Comparison of ENCODE assay signal across 8 cellular contexts in genomic region chr5:692530-693041, GRCh38. TPM values are rescaled to one million over a fixed set of nuclear protein-coding genes. Genes with fewer than 3 reads are reported as not detected.
DNase-seq lines count a peak whose midpoint lies in the region; ATAC-seq and TF ChIP-seq lines count a peak whose summit lies in the region.
"Not testable (repeated sequence)": the region's sequence is repeated elsewhere in the genome, so short reads cannot be mapped to it uniquely, and the experiment has no call there.

No MANE protein-coding gene starts in this region.

- not testable (repeated sequence) for H3K4me1 Mint-ChIP-seq in T-helper 17 cell

- H3K27me3 ChIP-seq in hepatocyte; neural cell (ENCODE audit: insufficient read depth, low read depth, low read length): not testable (repeated sequence)

- not testable (repeated sequence) for H3K4me1 ChIP-seq in hepatocyte (ENCODE audit: insufficient read depth)

- not testable (repeated sequence) for H3K36me3 Mint-ChIP-seq in T-helper 17 cell (ENCODE audit: low read depth)

- not testable (repeated sequence) for H3K79me2 ChIP-seq in hepatocyte; neural cell (replicated peaks; ENCODE audit: insufficient read depth, low read length)

- peak overlapping the region; percentile 8 for H3K27ac Mint-ChIP-seq in T-helper 17 cell

- not testable (repeated sequence) for H3K9me3 ChIP-seq in T-helper 17 cell (ENCODE audit: control insufficient read depth, low read length, poor library complexity, severe bottlenecking); hepatocyte (ENCODE audit: low read depth); neural cell (ENCODE audit: low read length)

- H3K9ac ChIP-seq in neural cell (ENCODE audit: low read length): peak overlapping the region; percentile 61

- H3K36me3 ChIP-seq in hepatocyte (replicated peaks; ENCODE audit: insufficient read depth, low read depth); neural cell (ENCODE audit: insufficient read depth, low read length): not testable (repeated sequence)

- H3K4me3 ChIP-seq in hepatocyte: not testable (repeated sequence)
- peak overlapping the region; percentile 66 for H3K4me3 ChIP-seq in neural cell (ENCODE audit: low read length)

- peak overlapping the region; percentile 84 for H3K4me2 ChIP-seq in hepatocyte
- not testable (repeated sequence) for H3K4me2 ChIP-seq in neural cell (ENCODE audit: low read length)

- WGBS in hepatocyte (ENCODE audit: low lambda C conversion rate, missing lambda C conversion rate): 7% methylated on average over 23 of the region's 41 CpGs

- not testable (repeated sequence) for H2AFZ ChIP-seq in hepatocyte; neural cell (ENCODE audit: low read depth, low read length)

- TF ChIP-seq RAD21 in neural cell (conservative IDR thresholded peaks at IDR 0.05): not testable (repeated sequence)

- H3F3A ChIP-seq in neural cell (ENCODE audit: insufficient read depth, low read length, poor library complexity, severe bottlenecking): not testable (repeated sequence)

- ATAC-seq in GM21381 (IDR thresholded peaks at IDR 0.05; ENCODE audit: unreplicated experiment) (peak; percentile 11), HG03439 (IDR thresholded peaks at IDR 0.05; ENCODE audit: unreplicated experiment) (peak; percentile 3), T-helper 17 cell (peak; percentile 37)

- H3K9me2 ChIP-seq in hepatocyte (replicated peaks; ENCODE audit: insufficient read depth); neural cell (ENCODE audit: insufficient read depth, low read length): not testable (repeated sequence)

- not testable (repeated sequence) for TF ChIP-seq CTCF in hepatocyte (IDR thresholded peaks at IDR 0.05; ENCODE audit: poor library complexity); neural cell (IDR thresholded peaks at IDR 0.05; ENCODE audit: poor library complexity, severe bottlenecking)

- H4K20me1 ChIP-seq in hepatocyte (ENCODE audit: insufficient read depth, poor library complexity, severe bottlenecking); neural cell (ENCODE audit: insufficient read depth): not testable (repeated sequence)

- H3K27me3 Mint-ChIP-seq in T-helper 17 cell: not testable (repeated sequence)

- not testable (repeated sequence) for H3K27ac ChIP-seq in hepatocyte; neural cell (ENCODE audit: low read length)
- peak overlapping the region; percentile 69 for H3K27ac ChIP-seq in temporal lobe (ENCODE audit: low read depth, low read length)

- DNase-seq in DMS 273 (lab: John Stamatoyannopoulos, UW; ENCODE audit: unreplicated experiment): peak; percentile 37
- not testable (repeated sequence) for DNase-seq in T-helper 17 cell; hepatocyte (ENCODE audit: low spot score)
- peak; percentile 43 for DNase-seq in central memory CD4-positive, alpha-beta T cell

- not testable (repeated sequence) for TF ChIP-seq EP300 in neural cell (conservative IDR thresholded peaks at IDR 0.05; ENCODE audit: poor library complexity, severe bottlenecking)

- peak overlapping the region; percentile 84 for H3K4me3 Mint-ChIP-seq in T-helper 17 cell

RNA-seq across cellular contexts. Expression of gene TPPP, which starts 0.6 kb away (rescaled TPM):
- 10 to 100 TPM; 17.3 to 35.4 TPM for total RNA-seq in T-helper 17 cell
- 1.6 and 2.0 TPM in 2 replicates for total RNA-seq in hepatocyte
- 4.3 and 5.2 TPM in 2 replicates for polyA plus RNA-seq in hepatocyte
- polyA plus RNA-seq in neural cell: 9.9 and 14.3 TPM in 2 replicates
- 22.4 and 25.5 TPM in 2 replicates for polyA minus RNA-seq in neural cell
- total RNA-seq in temporal lobe: 12.5 TPM
